Comparison of ENCODE assay signal across 14 cellular contexts in genomic region chr10:73876971-73877370, GRCh38. TPM values are rescaled to one million over a fixed set of nuclear protein-coding genes. Genes with fewer than 3 reads are reported as not detected.
DNase-seq lines count a peak whose midpoint lies in the region; ATAC-seq, FAIRE-seq and TF ChIP-seq lines count a peak whose summit lies in the region.
"Had no signal": no experiment of that assay in that cellular context is flagged by ENCODE, and none has a peak within 500 bp of the region (broad histone marks: within the 10 kb centered on the region; RNA-seq: fewer than 3 reads in every experiment).

No MANE protein-coding gene starts in this region.

- DNase-seq in H7, result peak; percentile 15
- peak; percentile 42 for DNase-seq in RCC 7860 (ENCODE audit: low spot score)
- DNase-seq in esophagus squamous epithelium (lab: John Stamatoyannopoulos, UW), result no peak
- no peak for DNase-seq in nucleus accumbens (lab: John Stamatoyannopoulos, UW)
- DNase-seq in mesothelial cell of epicardium (ENCODE audit: low spot score in 2 of 2, unreplicated experiment in 2 of 2), result no peak
- no peak for DNase-seq in activated CD8-positive, alpha-beta T cell treated with anti-CD3 and anti-CD28 coated beads for 36 hours
- DNase-seq: COR-L47; NK-92 treated with Interleukin-12 subunit alpha and Interleukin-12 subunit beta, amount 100 ng/mL, for 24 hours; retina had no signal

- no peak overlapping the region for H3K27ac Mint-ChIP-seq in mesothelial cell of epicardium
- no peak overlapping the region for H3K27ac Mint-ChIP-seq in activated CD8-positive, alpha-beta T cell treated with anti-CD3 and anti-CD28 coated beads for 36 hours
- H3K27ac Mint-ChIP-seq: WTC11 had no signal

- ATAC-seq in activated CD8-positive, alpha-beta T cell treated with anti-CD3 and anti-CD28 coated beads for 36 hours, result no peak
- ATAC-seq: WTC11 had no signal

- TF ChIP-seq CTCF in esophagus squamous epithelium (IDR thresholded peaks at IDR 0.05) (no peak), mesothelial cell of epicardium (IDR thresholded peaks at IDR 0.05; ENCODE audit: unreplicated experiment) (no peak)
- TF ChIP-seq CTCF in activated CD8-positive, alpha-beta T cell treated with anti-CD3 and anti-CD28 coated beads for 36 hours (IDR thresholded peaks at IDR 0.05), result no peak

- H3K4me3 ChIP-seq in H7 (ENCODE audit: insufficient read depth, low read depth, low read length) (no peak overlapping the region), esophagus squamous epithelium (no peak overlapping the region), skeletal muscle tissue (ENCODE audit: low read length in 3 of 3) (no peak overlapping the region)

- H3K36me3 ChIP-seq in H7 (replicated peaks; ENCODE audit: control insufficient read depth, insufficient read depth, low read length) (peaks cover 2% of the 10 kb centered on the region), esophagus squamous epithelium (peaks cover 0 to 8% (median 0%) of the 10 kb centered on the region in 3 donors), skeletal muscle tissue (ENCODE audit: control insufficient read depth in 3 of 3, insufficient read depth in 3 of 3, low read length in 3 of 3) (peaks cover 0 to 9% (median 7%) of the 10 kb centered on the region in 3 donors)

- 56 to 69% methylated on average over 4 of the region's 4 CpGs for WGBS in esophagus squamous epithelium, 2 donors

- H3K4me1 ChIP-seq in esophagus squamous epithelium, result peaks cover 35 to 60% (median 37%) of the 10 kb centered on the region in 3 donors
- H3K4me1 ChIP-seq in skeletal muscle tissue (ENCODE audit: control insufficient read depth in 3 of 3, insufficient read depth in 3 of 3, low read length in 3 of 3), result peaks cover 36 to 51% (median 38%) of the 10 kb centered on the region in 3 donors

- H3K36me3 Mint-ChIP-seq in mesothelial cell of epicardium, result no peaks in the 10 kb centered on the region
- H3K36me3 Mint-ChIP-seq in activated CD8-positive, alpha-beta T cell treated with anti-CD3 and anti-CD28 coated beads for 36 hours (ENCODE audit: low read depth), result peaks cover 8% of the 10 kb centered on the region

- POLR2A ChIA-PET in activated CD8-positive, alpha-beta T cell treated with anti-CD3 and anti-CD28 coated beads for 36 hours (lab: Charles Lee), result interaction anchor here (0.7 to 1.0 kb wide), 3 partner anchors 25 to 68 kb away, joined by 4 to 5 read pairs (median 5); no protein-coding TSS in a partner anchor

- H3K27ac ChIP-seq in esophagus squamous epithelium (peak overlapping the region; percentile 59 to 89 (median 63)), skeletal muscle tissue (ENCODE audit: low read depth, low read length) (peak overlapping the region; percentile 78)

- CTCF ChIA-PET in activated CD8-positive, alpha-beta T cell treated with anti-CD3 and anti-CD28 coated beads for 36 hours (lab: Charles Lee), result interaction anchor here (1.4 to 9.5 kb wide), 7 partner anchors 9 to 63 kb away, joined by 4 to 430 read pairs (median 9); no protein-coding TSS in a partner anchor

- H3K9me3 ChIP-seq in esophagus squamous epithelium (no peaks in the 10 kb centered on the region), skeletal muscle tissue (ENCODE audit: control insufficient read depth in 3 of 3, low read length in 3 of 3) (no peaks in the 10 kb centered on the region)

- no peak overlapping the region for H3K4me3 Mint-ChIP-seq in mesothelial cell of epicardium
- H3K4me3 Mint-ChIP-seq in activated CD8-positive, alpha-beta T cell treated with anti-CD3 and anti-CD28 coated beads for 36 hours, result no peak overlapping the region
- H3K4me3 Mint-ChIP-seq: stimulated activated naive CD8-positive, alpha-beta T cell treated with anti-CD3 and anti-CD28 coated beads, Interleukin-15, Interleukin-2, amounts not matched to agents 100 ng/mL and 50 ng/mL, for 24 hours; WTC11 had no signal

- no peaks in the 10 kb centered on the region for H3K27me3 ChIP-seq in H7 (ENCODE audit: control insufficient read depth, insufficient read depth, low read length)
- H3K27me3 ChIP-seq in esophagus squamous epithelium, result no peaks in the 10 kb centered on the region
- H3K27me3 ChIP-seq in skeletal muscle tissue (ENCODE audit: control insufficient read depth in 3 of 3, insufficient read depth in 3 of 3, low read length in 3 of 3), result no peaks in the 10 kb centered on the region

- peak overlapping the region in 2 of 3 donors; percentile 20 to 50 for H3K9ac ChIP-seq in skeletal muscle tissue (ENCODE audit: low read depth in 1 of 3, low read length in 3 of 3)

- H3K4me1 Mint-ChIP-seq in mesothelial cell of epicardium, result peaks cover 25% of the 10 kb centered on the region
- peaks cover 52% of the 10 kb centered on the region for H3K4me1 Mint-ChIP-seq in activated CD8-positive, alpha-beta T cell treated with anti-CD3 and anti-CD28 coated beads for 36 hours (ENCODE audit: low read depth)

- intact Hi-C loops in esophagus squamous epithelium (cut with DNase I), result no loop called here
- intact Hi-C loops in activated CD8-positive, alpha-beta T cell treated with anti-CD3 and anti-CD28 coated beads for 36 hours (cut with micrococcal nuclease), result no loop called here

- no peak for TF ChIP-seq POLR2A in esophagus squamous epithelium (IDR thresholded peaks at IDR 0.05)

- peaks cover 2% of the 10 kb centered on the region for H3K27me3 Mint-ChIP-seq in mesothelial cell of epicardium (ENCODE audit: low read depth)
- no peaks in the 10 kb centered on the region for H3K27me3 Mint-ChIP-seq in activated CD8-positive, alpha-beta T cell treated with anti-CD3 and anti-CD28 coated beads for 36 hours
- H3K27me3 Mint-ChIP-seq: stimulated activated naive CD8-positive, alpha-beta T cell treated with anti-CD3 and anti-CD28 coated beads, Interleukin-15, Interleukin-2, amounts not matched to agents 100 ng/mL and 50 ng/mL, for 24 hours had no signal

- H3K9me3 Mint-ChIP-seq in mesothelial cell of epicardium, result no peaks in the 10 kb centered on the region
- H3K9me3 Mint-ChIP-seq in activated CD8-positive, alpha-beta T cell treated with anti-CD3 and anti-CD28 coated beads for 36 hours, result no peaks in the 10 kb centered on the region
- H3K9me3 Mint-ChIP-seq: stimulated activated naive CD8-positive, alpha-beta T cell treated with anti-CD3 and anti-CD28 coated beads, Interleukin-15, Interleukin-2, amounts not matched to agents 100 ng/mL and 50 ng/mL, for 24 hours; WTC11 had no signal

- FAIRE-seq in RCC 7860 (lab: Jason Lieb, UNC), result no peak
- FAIRE-seq: frontal cortex had no signal

RNA-seq across cellular contexts. Expression of gene CAMK2G, which starts 2.6 kb away (rescaled TPM):
- total RNA-seq in H7 (2014; rRNA removed; shearing (Covaris generic)), result 26.6 and 35.9 TPM in 2 replicates
- 10 to 100 TPM; 15.5 to 37.0 (median 28.6) TPM for total RNA-seq in esophagus squamous epithelium
- 16.2 TPM for total RNA-seq in skeletal muscle tissue
- 27.3 to 28.3 TPM (median 27.8 TPM) in 3 replicates for total RNA-seq in mesothelial cell of epicardium
- total RNA-seq in activated CD8-positive, alpha-beta T cell treated with anti-CD3 and anti-CD28 coated beads for 36 hours, result 10 to 100 TPM; 17.8 to 18.5 TPM

RNA-seq across cellular contexts. Expression of gene PLAU, which starts 34.0 kb away (rescaled TPM):
- 25.4 and 29.5 TPM in 2 replicates for total RNA-seq in H7 (2014; rRNA removed; shearing (Covaris generic))
- total RNA-seq in esophagus squamous epithelium, result 10 to 100 TPM in 2 of 4 donors, 1 to 10 TPM in 2; 8.8 to 15.9 (median 11.9) TPM
- 21.4 TPM for total RNA-seq in skeletal muscle tissue
- total RNA-seq in mesothelial cell of epicardium, result 3.4 to 5.1 TPM (median 4.7 TPM) in 3 replicates
- under 1 TPM; 0.41 to 0.47 TPM for total RNA-seq in activated CD8-positive, alpha-beta T cell treated with anti-CD3 and anti-CD28 coated beads for 36 hours
- total RNA-seq: SK-MEL-5 had no signal

Comparison
In these comparisons a context has a peak if more than half of its experiments do, and no peak if none do; other contexts are left out.
1. DNase-seq: peak in H7 (single experiment) and RCC 7860 (single experiment); none in esophagus squamous epithelium (single experiment), nucleus accumbens (0 of 56), mesothelial cell of epicardium (0 of 2) and activated CD8-positive, alpha-beta T cell treated with anti-CD3 and anti-CD28 coated beads for 36 hours (single experiment).